13 cellular contexts compared by ENCODE assay signal in the genomic region with DNA sequence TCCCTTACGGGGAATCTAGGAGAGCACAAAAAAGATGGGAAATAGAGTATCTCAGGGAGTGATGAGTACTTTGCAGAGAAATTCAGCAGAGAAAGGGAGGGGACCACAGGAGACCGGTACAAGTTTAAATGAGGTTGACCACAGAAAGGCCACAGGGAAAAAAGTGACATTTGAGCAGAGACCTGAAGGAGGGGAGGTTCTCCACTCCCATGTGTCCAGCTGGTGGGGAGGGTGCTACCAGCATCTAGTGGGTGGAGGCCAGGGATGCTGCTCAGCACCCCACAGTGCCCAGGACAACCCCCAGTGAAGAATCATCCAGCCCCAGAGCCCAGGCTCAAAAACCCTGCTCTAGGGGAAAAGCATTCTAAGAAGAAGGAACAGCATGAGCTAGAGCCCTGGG. TPM values are rescaled to one million over a fixed set of nuclear protein-coding genes. Genes with fewer than 3 reads are reported as not detected.
DNase-seq lines count a peak whose midpoint lies in the region; ATAC-seq and TF ChIP-seq lines count a peak whose summit lies in the region.
"Had no signal": no experiment of that assay in that cellular context is flagged by ENCODE, and none has a peak within 500 bp of the region (broad histone marks: within the 10 kb centered on the region; RNA-seq: fewer than 3 reads in every experiment).

No MANE protein-coding gene starts in this region.

- no peak for TF ChIP-seq CTCF in CD14-positive monocyte (IDR thresholded peaks at IDR 0.05)
- no peak for TF ChIP-seq CTCF in VCaP (conservative IDR thresholded peaks at IDR 0.05)

- ATAC-seq in memory B cell (ENCODE audit: low read depth) (no peak), GM18873 (IDR thresholded peaks at IDR 0.05; ENCODE audit: low FRiP score, unreplicated experiment) (no peak)
- ATAC-seq: SK-N-SH treated with all-trans-retinoic acid at 6 μM for 48 hours had no signal

- H3K27me3 Mint-ChIP-seq in CD14-positive monocyte (ENCODE audit: low read depth in 3 of 3) (peaks cover 0 to 2% (median 2%) of the 10 kb centered on the region in 3 donors), memory B cell (no peaks in the 10 kb centered on the region)

- no peak overlapping the region for H3K4me3 Mint-ChIP-seq in CD14-positive monocyte
- H3K4me3 Mint-ChIP-seq in memory B cell: no peak overlapping the region

- H3K4me1 Mint-ChIP-seq in CD14-positive monocyte (peaks cover 96% of the 10 kb centered on the region), memory B cell (peaks cover 14% of the 10 kb centered on the region)

- intact Hi-C loops in CD14-positive monocyte (cut with micrococcal nuclease): no loop called here

- no peak for DNase-seq in CD14-positive monocyte (ENCODE audit: low spot score)
- DNase-seq in CMK (ENCODE audit: low read depth): peak; percentile 56
- DNase-seq in memory B cell (ENCODE audit: low spot score in 2 of 2): no peak
- no peak for DNase-seq in NCI-H774 (lab: John Stamatoyannopoulos, UW)
- no peak for DNase-seq in activated T-cell treated with anti-CD3 and anti-CD28 coated beads for 4 hours
- DNase-seq: dermis blood vessel endothelial cell, H9, NCI-H146, occipital lobe, retina had no signal

- H3K27ac Mint-ChIP-seq in CD14-positive monocyte (peak overlapping the region; percentile 87 to 97 (median 93)), memory B cell (peak overlapping the region; percentile 78)

- H3K36me3 Mint-ChIP-seq in CD14-positive monocyte: peaks cover 1 to 15% of the 10 kb centered on the region in 2 donors
- no peaks in the 10 kb centered on the region for H3K36me3 Mint-ChIP-seq in memory B cell

- no peaks in the 10 kb centered on the region for H3K9me3 Mint-ChIP-seq in CD14-positive monocyte
- H3K9me3 Mint-ChIP-seq in memory B cell: no peaks in the 10 kb centered on the region
- H3K9me3 Mint-ChIP-seq: H9 had no signal

- peak overlapping the region; percentile 86 for H3K27ac ChIP-seq in VCaP

RNA-seq across cellular contexts. Expression of gene TESC, which starts 34.6 kb away (rescaled TPM):
- 100 to 1,000 TPM; 105 to 138 TPM for polyA plus RNA-seq in CD14-positive monocyte
